Comparison of ENCODE assay signal across 31 cellular contexts in the genomic region with DNA sequence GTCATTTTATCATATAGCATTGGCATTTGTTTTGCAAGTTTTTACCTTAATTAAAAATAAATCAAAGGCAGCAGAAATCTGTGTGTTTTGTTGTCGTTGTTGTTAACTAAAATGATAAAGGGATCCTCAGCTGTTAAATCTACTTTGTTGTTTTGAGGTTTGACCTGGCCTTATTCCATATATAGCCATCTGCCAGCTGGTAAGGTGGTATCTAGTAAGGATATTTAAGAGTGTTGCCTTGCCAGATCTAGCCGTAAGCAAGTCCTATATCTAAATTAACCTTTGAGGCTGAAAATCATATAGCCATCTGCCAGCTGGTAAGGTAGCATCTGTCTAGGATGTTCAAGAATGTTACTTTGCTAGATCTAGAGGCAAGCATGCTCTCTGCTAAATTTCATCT.
"Had no signal": no experiment of that assay in that cellular context is flagged by ENCODE, and none has a peak within 500 bp of the region (broad histone marks: within the 10 kb centered on the region; RNA-seq: fewer than 3 reads in every experiment).

No MANE protein-coding gene starts in this region.

- H3K27ac ChIP-seq: adrenal gland, foreskin keratinocyte, heart right ventricle, left ventricle myocardium inferior, neural progenitor cell, parathyroid adenoma, psoas muscle, stomach, suprapubic skin, tibial nerve had no signal

- H3K4me3 ChIP-seq: adrenal gland, esophagus muscularis mucosa, heart right ventricle, left ventricle myocardium inferior, lung, neural progenitor cell, psoas muscle, stomach, suprapubic skin, tibial nerve had no signal

- H3K4me1 ChIP-seq: foreskin keratinocyte, neural progenitor cell, parathyroid adenoma had no signal

- DNase-seq: activated CD4-positive, alpha-beta memory T cell treated with anti-CD3 and anti-CD28 coated beads for 36 hours; activated CD4-positive, alpha-beta T cell treated with anti-CD3 and anti-CD28 coated beads, Interleukin-2, amount 10 ng/mL, durations not matched to agents 24 days and 14 days; activated CD4-positive, CD25-positive, alpha-beta regulatory T cell treated with anti-CD3 and anti-CD28 coated beads, Interleukin-2, amount 50 U/mL, for 72 hours; activated CD8-positive, alpha-beta memory T cell treated with anti-CD3 and anti-CD28 coated beads, Interleukin-2, amount 50 U/mL, for 4 hours; activated effector memory CD4-positive, alpha-beta T cell treated with anti-CD3 and anti-CD28 coated beads, Interleukin-2, amount 50 U/mL, for 16 hours; activated naive CD4-positive, alpha-beta T cell treated with anti-CD3 and anti-CD28 coated beads for 36 hours; activated naive CD8-positive, alpha-beta T cell treated with anti-CD3 and anti-CD28 coated beads for 36 hours; activated T-cell treated with anti-CD3 and anti-CD28 coated beads, Interleukin-2, amount 50 U/mL, for 1 hour; adrenal gland; caudate nucleus; effector CD4-positive, alpha-beta T cell; foreskin keratinocyte; heart right ventricle; kidney glomerular epithelial cell; left ventricle myocardium inferior; mesendoderm; natural killer cell; occipital lobe; psoas muscle; stimulated activated CD4-positive, alpha-beta T cell treated with anti-CD3 and anti-CD28 coated beads, Interleukin-15, amount 100 ng/mL, for 24 hours; stimulated activated CD4-positive, alpha-beta T cell treated with anti-CD3 and anti-CD28 coated beads, Interleukin-2, amount 100 ng/mL, for 24 hours; stimulated activated naive B cell treated with anti-CD40 and anti-IgM and Interleukin-4, amounts not matched to agents 10 μg/mL and 1 μg/mL and 100 μg/mL, for 72 hours; stomach; T-helper 9 cell; WERI-Rb-1 had no signal

- H3K36me3 ChIP-seq: adrenal gland, esophagus muscularis mucosa, heart right ventricle, left ventricle myocardium inferior, neural progenitor cell, stomach, suprapubic skin, tibial nerve, WERI-Rb-1 had no signal

- H3K27me3 ChIP-seq: adrenal gland, esophagus muscularis mucosa, foreskin keratinocyte, heart right ventricle, neural progenitor cell, stomach, suprapubic skin, tibial nerve had no signal

- ATAC-seq: foreskin keratinocyte; heart right ventricle; natural killer cell; psoas muscle; stimulated activated naive B cell treated with anti-CD40 and anti-IgM and Interleukin-4, amounts not matched to agents 10 μg/mL and 1 μg/mL and 100 μg/mL, for 72 hours had no signal

- H3K9me3 ChIP-seq: adrenal gland, esophagus muscularis mucosa, psoas muscle, stomach, tibial nerve had no signal
